Comparison of ENCODE assay signal across 11 cellular contexts in the genomic region with DNA sequence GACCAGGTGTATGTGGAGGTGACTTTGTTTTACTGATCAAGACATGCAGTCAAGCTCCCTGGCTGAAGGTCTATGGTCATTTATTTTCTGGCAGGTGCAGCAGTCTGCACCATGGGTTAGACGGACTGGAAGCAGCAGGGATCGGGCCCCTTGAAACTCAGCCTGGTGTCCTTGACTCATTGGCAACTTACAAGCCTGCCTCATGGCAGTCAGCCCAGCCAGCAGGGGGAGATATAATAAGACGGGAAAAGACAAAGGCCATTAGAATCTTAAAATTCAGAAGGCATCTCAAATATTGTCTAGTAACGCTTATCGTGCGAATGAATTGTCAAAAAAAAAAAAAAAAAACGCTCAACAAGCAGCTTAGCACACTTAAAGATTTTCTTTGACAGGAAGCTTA.
DNase-seq lines count a peak whose midpoint lies in the region; ATAC-seq and TF ChIP-seq lines count a peak whose summit lies in the region.
"Had no signal": no experiment of that assay in that cellular context is flagged by ENCODE, and none has a peak within 500 bp of the region (broad histone marks: within the 10 kb centered on the region; RNA-seq: fewer than 3 reads in every experiment).

No MANE protein-coding gene starts in this region.

- peaks cover 15% of the 10 kb centered on the region for H3K9me3 Mint-ChIP-seq in endodermal cell
- peaks cover 5% of the 10 kb centered on the region for H3K9me3 Mint-ChIP-seq in progenitor cell of endocrine pancreas (ENCODE audit: low read depth)
- H3K9me3 Mint-ChIP-seq: stimulated activated naive CD8-positive, alpha-beta T cell treated with anti-CD3 and anti-CD28 coated beads, Interleukin-15, Interleukin-2, amounts not matched to agents 100 ng/mL and 50 ng/mL, for 24 hours had no signal

- no peak for ATAC-seq in HG02571 (IDR thresholded peaks at IDR 0.05; ENCODE audit: unreplicated experiment)
- ATAC-seq in GM21619 (IDR thresholded peaks at IDR 0.05; ENCODE audit: unreplicated experiment), result no peak

- no peak overlapping the region for H3K27ac ChIP-seq in endodermal cell (ENCODE audit: low read depth, low read length)
- no peak overlapping the region for H3K27ac ChIP-seq in esophagus squamous epithelium
- H3K27ac ChIP-seq: BLaER1 had no signal

- no peaks in the 10 kb centered on the region for H3K36me3 ChIP-seq in MG63
- H3K36me3 ChIP-seq in endodermal cell (ENCODE audit: control insufficient read depth, insufficient read depth, low read length), result no peaks in the 10 kb centered on the region
- no peaks in the 10 kb centered on the region for H3K36me3 ChIP-seq in esophagus squamous epithelium
- H3K36me3 ChIP-seq: BLaER1 had no signal

- intact Hi-C loops in esophagus squamous epithelium (cut with DNase I), result no loop called here

- H3K4me3 ChIP-seq in MG63 (no peak overlapping the region), endodermal cell (ENCODE audit: low read length) (no peak overlapping the region), esophagus squamous epithelium (no peak overlapping the region)
- H3K4me3 ChIP-seq: BLaER1 had no signal

- H3K27ac Mint-ChIP-seq in endodermal cell (no peak overlapping the region), progenitor cell of endocrine pancreas (no peak overlapping the region)
- H3K27ac Mint-ChIP-seq: stimulated activated naive CD8-positive, alpha-beta T cell treated with anti-CD3 and anti-CD28 coated beads, Interleukin-15, Interleukin-2, amounts not matched to agents 100 ng/mL and 50 ng/mL, for 24 hours had no signal

- peak; percentile 84 for TF ChIP-seq CTCF in endodermal cell (conservative IDR thresholded peaks at IDR 0.05)
- peak; percentile 51 for TF ChIP-seq CTCF in progenitor cell of endocrine pancreas (IDR thresholded peaks at IDR 0.05; ENCODE audit: unreplicated experiment)
- TF ChIP-seq CTCF in esophagus squamous epithelium (IDR thresholded peaks at IDR 0.05), result peak in 1 of 6 experiments; percentile 26

- H3K9ac ChIP-seq in endodermal cell (ENCODE audit: extremely low read depth, low read length, poor library complexity, severe bottlenecking), result no peak overlapping the region
- H3K9ac ChIP-seq: BLaER1 had no signal

- 73 to 76% methylated on average over 4 to 7 of the region's 7 CpGs for WGBS in endodermal cell (ENCODE audit: insufficient coverage in 1 of 2, insufficient read length in 1 of 2), 2 experiments
- 59 to 61% methylated on average over 7 of the region's 7 CpGs for WGBS in esophagus squamous epithelium, 2 donors

- TF ChIP-seq POLR2A in esophagus squamous epithelium (IDR thresholded peaks at IDR 0.05), result no peak

- H3K4me3 Mint-ChIP-seq in endodermal cell (no peak overlapping the region), progenitor cell of endocrine pancreas (ENCODE audit: low read depth) (no peak overlapping the region)
- H3K4me3 Mint-ChIP-seq: stimulated activated naive CD8-positive, alpha-beta T cell treated with anti-CD3 and anti-CD28 coated beads, Interleukin-15, Interleukin-2, amounts not matched to agents 100 ng/mL and 50 ng/mL, for 24 hours had no signal

- H3K9me3 ChIP-seq in MG63, result no peaks in the 10 kb centered on the region
- peaks cover 4% of the 10 kb centered on the region for H3K9me3 ChIP-seq in endodermal cell (ENCODE audit: control insufficient read depth, low read length)
- peaks cover 0 to 3% (median 0%) of the 10 kb centered on the region in 3 donors for H3K9me3 ChIP-seq in esophagus squamous epithelium
- H3K9me3 ChIP-seq: BLaER1 had no signal

- DNase-seq in NCI-H748 (lab: John Stamatoyannopoulos, UW; ENCODE audit: unreplicated experiment) (peak; percentile 17), NCI-H748 treated with DMSO at 0.1 percent for 48 hours (lab: John Stamatoyannopoulos, UW) (no peak), MG63 (peak; percentile 61), endodermal cell (peak; percentile 77), progenitor cell of endocrine pancreas (ENCODE audit: low spot score, unreplicated experiment) (no peak), esophagus squamous epithelium (lab: John Stamatoyannopoulos, UW) (no peak)
- DNase-seq: SIG-M5 had no signal

- no peaks in the 10 kb centered on the region for H3K27me3 ChIP-seq in MG63
- peaks cover 8% of the 10 kb centered on the region for H3K27me3 ChIP-seq in endodermal cell (ENCODE audit: control insufficient read depth, insufficient read depth, low read length, poor library complexity, severe bottlenecking)
- H3K27me3 ChIP-seq in esophagus squamous epithelium, result no peaks in the 10 kb centered on the region
- H3K27me3 ChIP-seq: BLaER1 had no signal

- H3K4me1 Mint-ChIP-seq in endodermal cell, result no peaks in the 10 kb centered on the region
- H3K4me1 Mint-ChIP-seq in progenitor cell of endocrine pancreas (ENCODE audit: low read depth), result no peaks in the 10 kb centered on the region

- H3K27me3 Mint-ChIP-seq in endodermal cell (ENCODE audit: insufficient read depth) (peaks cover 11% of the 10 kb centered on the region), progenitor cell of endocrine pancreas (peaks cover 35% of the 10 kb centered on the region)

- H3K4me1 ChIP-seq in endodermal cell (ENCODE audit: control insufficient read depth, insufficient read depth, low read length) (no peaks in the 10 kb centered on the region), esophagus squamous epithelium (no peaks in the 10 kb centered on the region)

- H3K36me3 Mint-ChIP-seq in endodermal cell (ENCODE audit: low read depth), result peaks cover 2% of the 10 kb centered on the region
- H3K36me3 Mint-ChIP-seq in progenitor cell of endocrine pancreas (ENCODE audit: insufficient read depth), result no peaks in the 10 kb centered on the region

Comparison
In these comparisons a context has a peak if more than half of its experiments do, and no peak if none do; other contexts are left out.
1. DNase-seq: peak in NCI-H748 (single experiment), MG63 (single experiment) and endodermal cell (single experiment); none in NCI-H748 treated with DMSO at 0.1 percent for 48 hours (single experiment), progenitor cell of endocrine pancreas (single experiment) and esophagus squamous epithelium (single experiment).